Comparison of ENCODE assay signal across 7 cellular contexts in the genomic region with DNA sequence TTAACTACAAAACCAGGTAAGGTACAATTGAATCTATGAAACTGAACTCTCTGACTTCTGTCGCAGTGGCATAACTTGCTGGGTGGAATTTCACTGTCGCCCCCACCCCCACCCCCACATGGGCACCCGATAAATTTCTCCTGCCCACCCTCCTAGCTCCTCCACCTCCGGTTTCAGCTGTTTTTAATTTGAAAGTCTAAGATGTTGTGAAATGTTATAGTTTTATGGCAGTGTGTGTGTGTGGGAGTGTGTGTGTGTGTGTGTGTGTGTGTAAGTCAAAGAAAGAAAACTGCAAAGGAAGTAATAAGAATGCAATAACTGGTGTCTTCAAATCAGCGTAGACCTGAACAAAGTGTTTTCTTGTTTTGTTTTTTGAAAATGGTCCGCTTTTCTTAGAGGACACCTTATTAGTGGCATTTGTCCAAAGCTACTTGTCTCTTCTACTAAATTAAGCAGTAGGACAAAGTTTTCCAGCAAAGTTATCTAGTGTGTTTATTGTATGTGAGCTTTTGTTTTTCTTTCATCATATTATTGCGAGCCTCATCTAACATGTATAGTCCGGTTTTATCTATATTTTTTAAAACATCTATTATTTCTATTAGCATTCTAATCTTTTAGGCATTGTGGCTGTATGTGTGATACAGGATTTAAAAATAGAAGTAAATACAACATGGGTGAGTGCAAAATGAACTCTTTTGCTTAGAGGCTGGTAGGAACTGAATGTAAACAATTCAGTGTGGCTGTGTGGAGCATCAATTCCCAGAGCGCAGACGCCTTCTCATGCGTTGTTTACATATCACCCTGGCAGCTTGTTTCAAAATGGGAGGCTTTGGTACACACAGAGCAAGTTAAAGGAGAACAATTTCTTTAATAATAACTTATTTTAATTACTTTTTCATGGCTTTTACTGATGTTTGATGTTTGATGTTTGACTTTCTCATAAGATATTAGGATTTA. TPM values are rescaled to one million over a fixed set of nuclear protein-coding genes. Genes with fewer than 3 reads are reported as not detected.
A peak's percentile ranks its signal among the peaks of the same experiment; 100 is the strongest.
DNase-seq lines count a peak whose midpoint lies in the region; ATAC-seq and TF ChIP-seq lines count a peak whose summit lies in the region.

No MANE protein-coding gene starts in this region.

- no peak for ATAC-seq in PC-3
- no peak for ATAC-seq in HG03196 (IDR thresholded peaks at IDR 0.05; ENCODE audit: unreplicated experiment)
- ATAC-seq in HG03439 (IDR thresholded peaks at IDR 0.05; ENCODE audit: unreplicated experiment) = no peak

- CTCF ChIA-PET in PC-3 (lab: Charles Lee) = no interaction called here

- TF ChIP-seq POLR2A in adrenal gland (IDR thresholded peaks at IDR 0.05) (no peak), thyroid gland (IDR thresholded peaks at IDR 0.05) (no peak)

- peaks cover 23 to 43% of the 10 kb centered on the region in 2 donors for H3K4me1 ChIP-seq in adrenal gland (replicated peaks in 1 of 2)
- peaks cover 28 to 39% of the 10 kb centered on the region in 2 donors for H3K4me1 ChIP-seq in thyroid gland
- peaks cover 28% of the 10 kb centered on the region for H3K4me1 ChIP-seq in PC-3 (ENCODE audit: insufficient read depth, low read length)

- POLR2A ChIA-PET in PC-3 (lab: Charles Lee; ENCODE audit: unreplicated experiment) = no interaction called here

- H3F3A ChIP-seq in PC-3 (ENCODE audit: low read length, unreplicated experiment) = no peaks in the 10 kb centered on the region

- H3K9ac ChIP-seq in PC-3 (ENCODE audit: low read length) = no peak overlapping the region

- H3K4me3 ChIP-seq in adrenal gland = peak overlapping the region in 2 of 4 donors; percentile 5 to 37
- H3K4me3 ChIP-seq in thyroid gland (replicated peaks in 1 of 3) = no peak overlapping the region
- no peak overlapping the region for H3K4me3 ChIP-seq in PC-3 (ENCODE audit: low read length)

- H3K27ac ChIP-seq in adrenal gland (peak overlapping the region in 3 of 5 donors; percentile 18 to 37 (median 31)), thyroid gland (peak overlapping the region in 2 of 3 donors; percentile 34 to 57), PC-3 (ENCODE audit: low read length) (no peak overlapping the region)

- H3K9me3 ChIP-seq in adrenal gland (replicated peaks in 1 of 3) (no peaks in the 10 kb centered on the region), thyroid gland (no peaks in the 10 kb centered on the region), PC-3 (ENCODE audit: low read length) (no peaks in the 10 kb centered on the region)

- no peak overlapping the region for H2AFZ ChIP-seq in PC-3 (ENCODE audit: low read length)

- DNase-seq in NCI-H1092 treated with DMSO at 0.1 percent for 48 hours (lab: John Stamatoyannopoulos, UW) (peak; percentile 88), adrenal gland (no peak), iris pigment epithelial cell (ENCODE audit: low read depth) (peak; percentile 85), thyroid gland (no peak), PC-3 (no peak)

- H3K27me3 ChIP-seq in adrenal gland = no peaks in the 10 kb centered on the region
- no peaks in the 10 kb centered on the region for H3K27me3 ChIP-seq in thyroid gland
- H3K27me3 ChIP-seq in PC-3 (ENCODE audit: low read length) = no peaks in the 10 kb centered on the region

- H3K4me2 ChIP-seq in PC-3 (ENCODE audit: low read length) = no peak overlapping the region

- no peaks in the 10 kb centered on the region for H3K36me3 ChIP-seq in adrenal gland (replicated peaks in 1 of 2)
- H3K36me3 ChIP-seq in thyroid gland = no peaks in the 10 kb centered on the region
- H3K36me3 ChIP-seq in PC-3 (ENCODE audit: low read depth, low read length) = no peaks in the 10 kb centered on the region

- TF ChIP-seq CTCF in adrenal gland (IDR thresholded peaks at IDR 0.05) (no peak), thyroid gland (IDR thresholded peaks at IDR 0.05) (no peak), PC-3 (conservative IDR thresholded peaks at IDR 0.05; ENCODE audit: low read depth, low read length) (no peak)

- BruUV-seq in PC-3 (replicated peaks; lab: Mats Ljungman, UMichigan) = no TSS peak

- H3K9me2 ChIP-seq in PC-3 (replicated peaks; ENCODE audit: low read length) = no peaks in the 10 kb centered on the region

- no peaks in the 10 kb centered on the region for H3K79me2 ChIP-seq in PC-3 (ENCODE audit: low read length)

- no peaks in the 10 kb centered on the region for H4K20me1 ChIP-seq in PC-3 (ENCODE audit: low read length)

- intact Hi-C loops in adrenal gland (cut with DNase I) = no loop called here
- intact Hi-C loops in thyroid gland (cut with DNase I) = no loop called here
- intact Hi-C loops in PC-3 (cut with micrococcal nuclease) = no loop called here

- 31 to 35% (median 32%) methylated on average over 11 of the region's 11 CpGs for whole genome bisulfite sequencing in adrenal gland, 4 donors
- WGBS in thyroid gland, 2 donors = 44 to 51% methylated on average over 11 of the region's 11 CpGs

RNA-seq across cellular contexts. Expression of a gene that starts 0.6 kb away (rescaled TPM):
- total RNA-seq in adrenal gland = 10 to 100 TPM in 7 of 8 donors, 1 to 10 TPM in 1; 6.3 to 43.9 (median 22.5) TPM
- 10 to 100 TPM in 2 of 3 donors, 1 to 10 TPM in 1; 8.2 to 23.1 (median 14.8) TPM for polyA plus RNA-seq in adrenal gland
- 100 to 1,000 TPM in 2 of 4 donors, 10 to 100 TPM in 2; 81.0 to 236 (median 119) TPM for total RNA-seq in thyroid gland
- total RNA-seq in PC-3 (2014; rRNA removed) = 7.8 and 11.6 TPM in 2 replicates

Comparison
In these comparisons a context has a peak if more than half of its experiments do, and no peak if none do; other contexts are left out.
1. DNase-seq: peak in NCI-H1092 treated with DMSO at 0.1 percent for 48 hours (single experiment) and iris pigment epithelial cell (single experiment); none in adrenal gland (0 of 7), thyroid gland (0 of 2) and PC-3 (single experiment).